2 cellular contexts compared by ENCODE assay signal in the genomic region with DNA sequence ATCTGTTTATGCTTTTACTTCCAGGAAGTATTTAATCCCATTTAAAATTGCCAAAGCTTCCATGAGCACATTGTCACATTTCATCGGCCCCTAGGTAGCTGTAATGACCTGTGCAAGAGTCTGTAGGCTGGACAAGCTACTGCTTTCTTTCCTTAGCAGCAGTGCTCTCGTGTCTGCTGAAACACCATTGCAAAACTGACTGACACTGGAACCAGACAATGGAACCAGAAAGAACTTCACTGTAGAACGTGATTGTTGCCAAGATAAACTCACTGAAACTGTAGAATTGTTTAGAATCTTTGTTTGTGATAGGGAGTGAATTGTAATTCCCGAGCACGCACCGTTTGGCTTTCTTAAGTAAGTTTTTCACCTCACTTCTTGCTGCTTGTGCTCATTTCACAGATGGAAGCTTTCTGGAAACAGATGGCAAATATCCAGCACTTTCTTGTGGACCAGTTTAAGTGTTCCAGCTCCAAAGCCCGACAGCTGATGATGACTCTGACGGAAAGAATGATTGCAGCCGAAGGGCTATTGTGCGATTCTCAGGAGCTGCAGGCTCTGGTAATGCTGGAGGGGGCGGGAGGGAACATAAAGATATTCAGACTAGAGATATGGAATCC.
TF ChIP-seq lines count a peak whose summit lies in the region.

No MANE protein-coding gene starts in this region.

TF ChIP-seq in SK-N-SH, 30 proteins besides CTCF, POLR2A, EP300 and RAD21 (continued from another document):
- TF ChIP-seq, protein P1, sequence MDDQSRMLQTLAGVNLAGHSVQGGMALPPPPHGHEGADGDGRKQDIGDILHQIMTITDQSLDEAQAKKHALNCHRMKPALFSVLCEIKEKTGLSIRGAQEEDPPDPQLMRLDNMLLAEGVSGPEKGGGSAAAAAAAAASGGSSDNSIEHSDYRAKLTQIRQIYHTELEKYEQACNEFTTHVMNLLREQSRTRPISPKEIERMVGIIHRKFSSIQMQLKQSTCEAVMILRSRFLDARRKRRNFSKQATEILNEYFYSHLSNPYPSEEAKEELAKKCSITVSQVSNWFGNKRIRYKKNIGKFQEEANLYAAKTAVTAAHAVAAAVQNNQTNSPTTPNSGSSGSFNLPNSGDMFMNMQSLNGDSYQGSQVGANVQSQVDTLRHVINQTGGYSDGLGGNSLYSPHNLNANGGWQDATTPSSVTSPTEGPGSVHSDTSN (IDR thresholded peaks at IDR 0.05): peak; percentile 40; the same call in 1 of the 2 replicates
- TF ChIP-seq EZH2phosphoT487 (IDR thresholded peaks at IDR 0.05; ENCODE audit: borderline replicate concordance, low read depth) (no peak), JUND (IDR thresholded peaks at IDR 0.05) (no peak)

TF ChIP-seq in SK-N-SH treated with all-trans-retinoic acid at 6 μM for 48 hours, 23 proteins besides CTCF, POLR2A, EP300 and RAD21 (continued from another document):
- TF ChIP-seq, protein P2, sequence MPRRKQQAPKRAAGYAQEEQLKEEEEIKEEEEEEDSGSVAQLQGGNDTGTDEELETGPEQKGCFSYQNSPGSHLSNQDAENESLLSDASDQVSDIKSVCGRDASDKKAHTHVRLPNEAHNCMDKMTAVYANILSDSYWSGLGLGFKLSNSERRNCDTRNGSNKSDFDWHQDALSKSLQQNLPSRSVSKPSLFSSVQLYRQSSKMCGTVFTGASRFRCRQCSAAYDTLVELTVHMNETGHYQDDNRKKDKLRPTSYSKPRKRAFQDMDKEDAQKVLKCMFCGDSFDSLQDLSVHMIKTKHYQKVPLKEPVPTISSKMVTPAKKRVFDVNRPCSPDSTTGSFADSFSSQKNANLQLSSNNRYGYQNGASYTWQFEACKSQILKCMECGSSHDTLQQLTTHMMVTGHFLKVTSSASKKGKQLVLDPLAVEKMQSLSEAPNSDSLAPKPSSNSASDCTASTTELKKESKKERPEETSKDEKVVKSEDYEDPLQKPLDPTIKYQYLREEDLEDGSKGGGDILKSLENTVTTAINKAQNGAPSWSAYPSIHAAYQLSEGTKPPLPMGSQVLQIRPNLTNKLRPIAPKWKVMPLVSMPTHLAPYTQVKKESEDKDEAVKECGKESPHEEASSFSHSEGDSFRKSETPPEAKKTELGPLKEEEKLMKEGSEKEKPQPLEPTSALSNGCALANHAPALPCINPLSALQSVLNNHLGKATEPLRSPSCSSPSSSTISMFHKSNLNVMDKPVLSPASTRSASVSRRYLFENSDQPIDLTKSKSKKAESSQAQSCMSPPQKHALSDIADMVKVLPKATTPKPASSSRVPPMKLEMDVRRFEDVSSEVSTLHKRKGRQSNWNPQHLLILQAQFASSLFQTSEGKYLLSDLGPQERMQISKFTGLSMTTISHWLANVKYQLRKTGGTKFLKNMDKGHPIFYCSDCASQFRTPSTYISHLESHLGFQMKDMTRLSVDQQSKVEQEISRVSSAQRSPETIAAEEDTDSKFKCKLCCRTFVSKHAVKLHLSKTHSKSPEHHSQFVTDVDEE (CRISPR knock-in tag; IDR thresholded peaks at IDR 0.05): no peak
- no peak for TF ChIP-seq ARNTL (CRISPR knock-in tag; IDR thresholded peaks at IDR 0.05; ENCODE audit: borderline replicate concordance, low read depth)
- no peak for TF ChIP-seq PPARA (CRISPR knock-in tag; IDR thresholded peaks at IDR 0.05; ENCODE audit: borderline replicate concordance)
